19 cellular contexts compared by ENCODE assay signal in the genomic region with DNA sequence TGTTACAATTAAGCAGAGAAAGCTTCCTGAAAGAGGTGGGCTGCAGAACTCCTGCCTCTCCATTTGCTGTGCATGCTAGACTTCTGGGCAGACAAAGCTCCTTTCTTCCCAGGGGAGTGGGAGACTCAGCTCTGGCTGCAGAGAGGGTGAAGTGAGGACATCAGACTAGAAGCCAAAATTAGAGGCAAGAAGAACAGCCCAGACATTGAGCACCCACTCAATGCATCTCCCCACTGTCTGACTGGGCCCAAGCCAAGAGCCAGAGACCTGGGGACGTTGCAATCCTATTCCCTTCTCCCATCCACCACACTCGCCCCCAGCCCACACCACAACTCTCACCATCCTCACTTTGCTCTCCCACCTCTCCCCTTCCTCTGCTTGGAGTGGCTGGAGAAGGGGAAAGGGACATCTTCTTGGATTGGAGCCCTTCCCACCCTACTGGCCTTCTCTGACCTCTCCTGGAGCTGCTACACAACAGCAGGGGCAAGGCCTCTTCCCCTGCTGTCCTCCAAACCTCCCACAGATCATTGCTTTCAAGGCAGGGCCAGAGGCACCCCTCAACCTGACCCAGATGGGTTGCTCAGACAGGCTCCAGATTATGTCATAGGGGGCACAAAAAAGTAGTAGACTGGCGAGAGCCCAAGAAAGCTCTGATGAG.
DNase-seq lines count a peak whose midpoint lies in the region; ATAC-seq, FAIRE-seq and TF ChIP-seq lines count a peak whose summit lies in the region.
"Had no signal": no experiment of that assay in that cellular context is flagged by ENCODE, and none has a peak within 500 bp of the region (broad histone marks: within the 10 kb centered on the region; RNA-seq: fewer than 3 reads in every experiment).

No MANE protein-coding gene starts in this region.

- no peaks in the 10 kb centered on the region for H3K36me3 ChIP-seq in heart right ventricle
- no peaks in the 10 kb centered on the region for H3K36me3 ChIP-seq in OCI-LY7 (ENCODE audit: insufficient read depth, low read length)
- H3K36me3 ChIP-seq: BLaER1, HAP-1 had no signal

- no peaks in the 10 kb centered on the region for H3K36me3 Mint-ChIP-seq in nephron progenitor cell (ENCODE audit: low read depth)
- H3K36me3 Mint-ChIP-seq in stimulated activated naive B cell treated with anti-CD40 and anti-IgM and Interleukin-4, amounts not matched to agents 10 μg/mL and 1 μg/mL and 100 μg/mL, for 72 hours: no peaks in the 10 kb centered on the region
- H3K36me3 Mint-ChIP-seq: CD8-positive, alpha-beta memory T cell had no signal

- 66 to 68% methylated on average over 3 of the region's 3 CpGs for WGBS in heart right ventricle, 2 donors

- POLR2A ChIA-PET in OCI-LY7 (lab: Charles Lee): interaction anchor here (0.8 to 1.2 kb wide), 3 partner anchors 8 to 736 kb away, joined by 3 read pairs; no protein-coding TSS in a partner anchor

- H3K4me2 ChIP-seq in OCI-LY7 (ENCODE audit: low read length): no peak overlapping the region
- H3K4me2 ChIP-seq: BLaER1 had no signal

- H3K79me2 ChIP-seq in OCI-LY7 (ENCODE audit: insufficient read depth, low read depth, low read length): no peaks in the 10 kb centered on the region

- CTCF ChIA-PET in OCI-LY7 (lab: Charles Lee; ENCODE audit: unreplicated experiment): no interaction called here

- peak; percentile 69 for ATAC-seq in Right ventricle myocardium inferior
- peak; percentile 18 to 79 (median 50) for ATAC-seq in heart right ventricle
- ATAC-seq in stimulated activated naive B cell treated with anti-CD40 and anti-IgM and Interleukin-4, amounts not matched to agents 10 μg/mL and 1 μg/mL and 100 μg/mL, for 72 hours (replicated peaks): no peak
- ATAC-seq in HG02884 (IDR thresholded peaks at IDR 0.05; ENCODE audit: unreplicated experiment): no peak

- H3K4me3 ChIP-seq in heart right ventricle (no peak overlapping the region), OCI-LY7 (ENCODE audit: low read depth, low read length, poor library complexity, severe bottlenecking) (no peak overlapping the region)
- H3K4me3 ChIP-seq: BLaER1, HAP-1 had no signal

- no peak overlapping the region for H2AFZ ChIP-seq in OCI-LY7 (ENCODE audit: low read length)

- H3K27me3 Mint-ChIP-seq in nephron progenitor cell (ENCODE audit: low read depth, poor library complexity): no peaks in the 10 kb centered on the region
- H3K27me3 Mint-ChIP-seq in stimulated activated naive B cell treated with anti-CD40 and anti-IgM and Interleukin-4, amounts not matched to agents 10 μg/mL and 1 μg/mL and 100 μg/mL, for 72 hours: peaks cover 2 to 3% of the 10 kb centered on the region in 2 donors

- H3K9me2 ChIP-seq in OCI-LY7 (ENCODE audit: insufficient read depth, low read length): no peaks in the 10 kb centered on the region

- no peaks in the 10 kb centered on the region for H3K9me3 Mint-ChIP-seq in nephron progenitor cell
- H3K9me3 Mint-ChIP-seq in stimulated activated naive B cell treated with anti-CD40 and anti-IgM and Interleukin-4, amounts not matched to agents 10 μg/mL and 1 μg/mL and 100 μg/mL, for 72 hours: peaks cover 0 to 3% of the 10 kb centered on the region in 2 donors

- no peak overlapping the region for H3K4me3 Mint-ChIP-seq in nephron progenitor cell
- H3K4me3 Mint-ChIP-seq in stimulated activated naive B cell treated with anti-CD40 and anti-IgM and Interleukin-4, amounts not matched to agents 10 μg/mL and 1 μg/mL and 100 μg/mL, for 72 hours: no peak overlapping the region
- H3K4me3 Mint-ChIP-seq: CD8-positive, alpha-beta memory T cell; HFFc6 had no signal

- H4K20me1 ChIP-seq in OCI-LY7 (ENCODE audit: insufficient read depth, low read length): no peaks in the 10 kb centered on the region
- H4K20me1 ChIP-seq: BLaER1 had no signal

- DNase-seq in Right ventricle myocardium inferior (ENCODE audit: missing footprints) (no peak), cardiac septum (ENCODE audit: low spot score) (no peak), heart right ventricle (no peak), nephron progenitor cell (no peak), OCI-LY7 (ENCODE audit: low spot score) (no peak), RCC 7860 (ENCODE audit: low spot score) (no peak)
- no peak for DNase-seq in stimulated activated naive B cell treated with anti-CD40 and anti-IgM and Interleukin-4, amounts not matched to agents 10 μg/mL and 1 μg/mL and 100 μg/mL, for 72 hours
- DNase-seq: AML-193; Caco-2; CD8-positive, alpha-beta memory T cell; DMS79; GOT3; HFFc6 had no signal

- peaks cover 0 to 7% (median 0%) of the 10 kb centered on the region in 7 donors for H3K27me3 ChIP-seq in heart right ventricle
- H3K27me3 ChIP-seq: BLaER1 had no signal

- peaks cover 54% of the 10 kb centered on the region for H3K4me1 Mint-ChIP-seq in nephron progenitor cell
- H3K4me1 Mint-ChIP-seq in stimulated activated naive B cell treated with anti-CD40 and anti-IgM and Interleukin-4, amounts not matched to agents 10 μg/mL and 1 μg/mL and 100 μg/mL, for 72 hours: no peaks in the 10 kb centered on the region
- H3K4me1 Mint-ChIP-seq: CD8-positive, alpha-beta memory T cell had no signal

- peak overlapping the region; percentile 93 for H3K27ac Mint-ChIP-seq in nephron progenitor cell
- H3K27ac Mint-ChIP-seq in stimulated activated naive B cell treated with anti-CD40 and anti-IgM and Interleukin-4, amounts not matched to agents 10 μg/mL and 1 μg/mL and 100 μg/mL, for 72 hours: peak overlapping the region; percentile 32
- H3K27ac Mint-ChIP-seq: CD8-positive, alpha-beta memory T cell; HFFc6 had no signal

- no peak for FAIRE-seq in RCC 7860 (lab: Jason Lieb, UNC)
- FAIRE-seq: G401.6, GM19239 had no signal

- H3K9me3 ChIP-seq in heart right ventricle (no peaks in the 10 kb centered on the region), OCI-LY7 (ENCODE audit: low read length) (no peaks in the 10 kb centered on the region)
- H3K9me3 ChIP-seq: BLaER1, Caco-2, HAP-1 had no signal

- H3K27ac ChIP-seq in heart right ventricle (peak overlapping the region in 5 of 10 donors; percentile 25 to 78 (median 52)), OCI-LY7 (ENCODE audit: low read depth, low read length, poor library complexity, severe bottlenecking) (no peak overlapping the region)
- H3K27ac ChIP-seq: 22Rv1, BLaER1 had no signal

- no TSS peak for BruUV-seq in OCI-LY7 (replicated peaks; lab: Mats Ljungman, UMichigan)

- TF ChIP-seq CTCF in heart right ventricle (IDR thresholded peaks at IDR 0.05): no peak
- TF ChIP-seq CTCF in nephron progenitor cell (IDR thresholded peaks at IDR 0.05): no peak
- no peak for TF ChIP-seq CTCF in OCI-LY7 (conservative IDR thresholded peaks at IDR 0.05; ENCODE audit: low read length)

- intact Hi-C loops in Right ventricle myocardium inferior (cut with DNase I): no loop called here
- intact Hi-C loops in cardiac septum (cut with DNase I): no loop called here
- intact Hi-C loops in heart right ventricle (cut with DNase I): no loop called here
- intact Hi-C loops in OCI-LY7 (cut with micrococcal nuclease; ENCODE audit: unreplicated experiment): no loop called here

- H3K4me1 ChIP-seq in heart right ventricle (peaks cover 0 to 36% (median 0%) of the 10 kb centered on the region in 9 donors), OCI-LY7 (ENCODE audit: insufficient read depth, low read length, poor library complexity, severe bottlenecking) (no peaks in the 10 kb centered on the region)
- H3K4me1 ChIP-seq: BLaER1, Caco-2, HAP-1 had no signal

Comparison
In these comparisons a context has a peak if more than half of its experiments do, and no peak if none do; other contexts are left out.
1. ATAC-seq: peak in Right ventricle myocardium inferior (single experiment) and heart right ventricle (8 of 8); none in stimulated activated naive B cell treated with anti-CD40 and anti-IgM and Interleukin-4, amounts not matched to agents 10 μg/mL and 1 μg/mL and 100 μg/mL, for 72 hours (0 of 2) and HG02884 (single experiment).